11 cellular contexts compared by ENCODE assay signal in genomic region chr20:9442858-9443257, GRCh38.
DNase-seq lines count a peak whose midpoint lies in the region; ATAC-seq and TF ChIP-seq lines count a peak whose summit lies in the region.
"Had no signal": no experiment of that assay in that cellular context is flagged by ENCODE, and none has a peak within 500 bp of the region (broad histone marks: within the 10 kb centered on the region; RNA-seq: fewer than 3 reads in every experiment).

No MANE protein-coding gene starts in this region.

- DNase-seq in EH (ENCODE audit: low read depth) (peak; percentile 47), nephron progenitor cell (no peak)
- no peak for DNase-seq in stimulated activated CD4-positive, alpha-beta T cell treated with anti-CD3 and anti-CD28 coated beads, Interleukin-4, amount 100 ng/mL, for 1 hour
- DNase-seq in activated CD4-positive, alpha-beta T cell treated with anti-CD3 and anti-CD28 coated beads, Interleukin-2, amount 50 U/mL, for 1 hour: no peak
- DNase-seq: left lung, spleen had no signal

- H3K36me3 Mint-ChIP-seq in nephron progenitor cell (ENCODE audit: low read depth): peaks cover 95% of the 10 kb centered on the region

- H3K9me3 Mint-ChIP-seq in nephron progenitor cell: peaks cover 23% of the 10 kb centered on the region

- no peak for TF ChIP-seq CTCF in nephron progenitor cell (IDR thresholded peaks at IDR 0.05)

- H3K27me3 Mint-ChIP-seq in nephron progenitor cell (ENCODE audit: low read depth, poor library complexity): no peaks in the 10 kb centered on the region

- no peak overlapping the region for H3K27ac Mint-ChIP-seq in nephron progenitor cell
- H3K27ac Mint-ChIP-seq: activated T-helper 1 cell treated with anti-CD3 and anti-CD28 coated beads, Interleukin-12 subunit alpha, Interleukin-12 subunit beta, Interleukin-2, Interleukin-4 antibody, amounts not matched to agents 30 ng/mL and 10 ng/mL and 1 ng/mL, durations not matched to agents 14 hours and 24 hours and 36 hours had no signal

- ATAC-seq in GM19438 (IDR thresholded peaks at IDR 0.05; ENCODE audit: low read depth, unreplicated experiment) (peak; percentile 47), HG03460 (IDR thresholded peaks at IDR 0.05; ENCODE audit: unreplicated experiment) (peak; percentile 56), SK-N-SH treated with all-trans-retinoic acid at 6 μM for 48 hours (peak; percentile 58; the same call in 1 of the 3 replicates), HG02970 (IDR thresholded peaks at IDR 0.05; ENCODE audit: low FRiP score, unreplicated experiment) (no peak)
- ATAC-seq: left lung had no signal

- H3K4me3 Mint-ChIP-seq in nephron progenitor cell: no peak overlapping the region
- H3K4me3 Mint-ChIP-seq: activated T-helper 1 cell treated with anti-CD3 and anti-CD28 coated beads, Interleukin-12 subunit alpha, Interleukin-12 subunit beta, Interleukin-2, Interleukin-4 antibody, amounts not matched to agents 30 ng/mL and 10 ng/mL and 1 ng/mL, durations not matched to agents 14 hours and 24 hours and 36 hours had no signal

- peaks cover 8% of the 10 kb centered on the region for H3K4me1 Mint-ChIP-seq in nephron progenitor cell

TF ChIP-seq in SK-N-SH treated with all-trans-retinoic acid at 6 μM for 48 hours, 23 proteins besides CTCF, POLR2A, EP300 and RAD21:
- peak; percentile 65; the same call in 1 of the 2 replicates for TF ChIP-seq ZNF8 (CRISPR knock-in tag; IDR thresholded peaks at IDR 0.05)
- TF ChIP-seq CREB5 (CRISPR knock-in tag; IDR thresholded peaks at IDR 0.05; ENCODE audit: low read depth): no peak
- TF ChIP-seq TSHZ2 (CRISPR knock-in tag; IDR thresholded peaks at IDR 0.05): no peak; the same call in 1 of the 2 replicates
- no peak for TF ChIP-seq ZFP3 (CRISPR knock-in tag; IDR thresholded peaks at IDR 0.05)
- peak; percentile 54 for TF ChIP-seq ISL1 (CRISPR knock-in tag; IDR thresholded peaks at IDR 0.05)
- TF ChIP-seq RARB (CRISPR knock-in tag; IDR thresholded peaks at IDR 0.05): no peak
- peak; percentile 72; the same call in 1 of the 2 replicates for TF ChIP-seq TCF4 (CRISPR knock-in tag; IDR thresholded peaks at IDR 0.05; ENCODE audit: borderline replicate concordance)
- TF ChIP-seq PPARA (CRISPR knock-in tag; IDR thresholded peaks at IDR 0.05; ENCODE audit: borderline replicate concordance): no peak
- no peak for TF ChIP-seq POU6F1 (CRISPR knock-in tag; IDR thresholded peaks at IDR 0.05; ENCODE audit: borderline replicate concordance, low read depth)
- no peak for TF ChIP-seq PATZ1 (CRISPR knock-in tag; IDR thresholded peaks at IDR 0.05; ENCODE audit: borderline replicate concordance)
- no peak for TF ChIP-seq OSR1 (CRISPR knock-in tag; IDR thresholded peaks at IDR 0.05)
